Comparison of ENCODE assay signal across 31 cellular contexts in the genomic region with DNA sequence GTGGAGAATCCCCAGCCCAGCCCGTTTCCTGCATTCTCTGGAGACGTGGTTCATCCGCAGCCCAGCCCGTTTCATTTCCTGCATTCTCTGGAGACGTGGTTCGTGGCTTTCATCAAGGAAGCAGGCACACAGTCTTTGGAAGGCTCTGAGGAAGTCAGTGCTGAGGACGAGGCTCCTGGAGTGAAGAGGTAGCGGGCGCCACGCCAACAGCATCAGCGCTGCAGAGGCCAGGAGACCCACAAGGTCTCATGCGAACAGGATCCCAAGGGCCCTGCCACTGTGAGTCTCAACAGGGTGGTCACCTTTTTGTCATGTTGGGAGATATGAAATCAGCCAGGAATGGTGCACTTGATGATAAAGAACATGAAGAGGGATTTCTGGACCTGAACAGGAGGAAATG. TPM values are rescaled to one million over a fixed set of nuclear protein-coding genes. Genes with fewer than 3 reads are reported as not detected.
"Had no signal": no experiment of that assay in that cellular context is flagged by ENCODE, and none has a peak within 500 bp of the region (broad histone marks: within the 10 kb centered on the region; RNA-seq: fewer than 3 reads in every experiment).

No MANE protein-coding gene starts in this region.

- H3K4me3 ChIP-seq: adrenal gland, body of pancreas, breast epithelium had no signal

- H3K9me3 ChIP-seq: adrenal gland, body of pancreas, breast epithelium had no signal

- H3K27me3 ChIP-seq: body of pancreas, brain microvascular endothelial cell had no signal

- H3K27ac ChIP-seq: adrenal gland, body of pancreas, brain microvascular endothelial cell, breast epithelium, VCaP had no signal

- H3K36me3 ChIP-seq: adrenal gland, brain microvascular endothelial cell, breast epithelium had no signal

- DNase-seq: activated B cell treated with CpG ODN at 0.5 μM for 24 hours; activated CD4-positive, alpha-beta memory T cell treated with anti-CD3 and anti-CD28 coated beads for 36 hours; activated CD4-positive, alpha-beta T cell treated with anti-CD3 and anti-CD28 coated beads for 4 hours; activated CD4-positive, alpha-beta T cell treated with anti-CD3 and anti-CD28 coated beads, Interleukin-2, amount 10 ng/mL, durations not matched to agents 24 days and 14 days; activated CD4-positive, alpha-beta T cell treated with anti-CD3 and anti-CD28 coated beads, Interleukin-2, amount 50 U/mL, for 1 hour; activated CD4-positive, alpha-beta T cell treated with anti-CD3 and anti-CD28 coated beads, Interleukin-2, amount 50 U/mL, for 4 hours; activated CD4-positive, CD25-positive, alpha-beta regulatory T cell treated with anti-CD3 and anti-CD28 coated beads, Interleukin-2, amount 50 U/mL, for 72 hours; activated CD8-positive, alpha-beta memory T cell treated with anti-CD3 and anti-CD28 coated beads, Interleukin-2, amount 50 U/mL, for 4 hours; activated CD8-positive, alpha-beta T cell treated with anti-CD3 and anti-CD28 coated beads for 36 hours; activated effector memory CD4-positive, alpha-beta T cell treated with anti-CD3 and anti-CD28 coated beads, Interleukin-2, amount 50 U/mL, for 16 hours; activated gamma-delta T cell treated with Interleukin-2 at 50 U/mL for 16 hours; activated naive CD4-positive, alpha-beta T cell; activated naive CD4-positive, alpha-beta T cell treated with anti-CD3 and anti-CD28 coated beads for 36 hours; activated naive CD4-positive, alpha-beta T cell treated with anti-CD3 and anti-CD28 coated beads, Interleukin-2, amount 50 U/mL, for 16 hours; activated naive CD8-positive, alpha-beta T cell treated with anti-CD3 and anti-CD28 coated beads for 36 hours; activated T-cell treated with anti-CD3 and anti-CD28 coated beads for 4 hours; activated T-cell treated with anti-CD3 and anti-CD28 coated beads, Interleukin-2, amount 50 U/mL, for 1 hour; activated T-cell treated with anti-CD3 and anti-CD28 coated beads, Interleukin-2, amount 50 U/mL, for 4 hours; activated T-cell treated with anti-CD3 and anti-CD28 coated beads, Interleukin-2, amount 50 U/mL, for 72 hours; adrenal gland; amniotic stem cell; aorta; body of pancreas; brain microvascular endothelial cell; central memory CD4-positive, alpha-beta T cell; T-helper 1 cell; T-helper 2 cell; T-helper 9 cell had no signal

- H3K4me1 ChIP-seq: adrenal gland, body of pancreas, breast epithelium had no signal

RNA-seq across cellular contexts. Expression of gene TCERG1L, which starts 12.4 kb away (rescaled TPM):
- total RNA-seq: activated B cell treated with CpG ODN at 0.5 μM for 24 hours; activated CD4-positive, alpha-beta memory T cell treated with anti-CD3 and anti-CD28 coated beads for 36 hours; activated CD4-positive, alpha-beta T cell treated with anti-CD3 and anti-CD28 coated beads, Interleukin-2, amount 10 ng/mL, durations not matched to agents 24 days and 14 days; activated CD8-positive, alpha-beta T cell treated with anti-CD3 and anti-CD28 coated beads for 36 hours; aorta; cardiac septum had no signal
- polyA plus RNA-seq: aorta had no signal
